In the genomic region with DNA sequence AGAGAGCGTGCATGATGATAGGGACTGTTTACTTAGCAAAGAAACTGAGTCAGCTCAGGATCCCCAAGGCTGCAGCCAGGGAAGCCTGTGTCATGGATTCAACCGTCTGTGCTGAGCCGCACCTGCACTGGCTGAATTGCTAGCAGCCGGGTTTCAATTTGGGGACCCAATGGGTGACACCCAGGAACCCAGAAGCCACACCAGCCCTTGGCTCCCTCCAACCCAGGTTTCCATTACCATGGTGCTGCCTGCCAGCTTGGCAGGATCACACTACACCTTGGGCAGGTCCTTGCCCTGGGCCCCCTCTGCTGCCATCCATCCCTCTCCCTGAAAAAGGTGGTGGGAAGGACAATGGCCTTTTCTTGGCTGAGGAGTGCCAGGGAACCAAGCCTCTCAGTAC, we compare ENCODE assay signal across 20 cellular contexts.
A peak's percentile ranks its signal among the peaks of the same experiment; 100 is the strongest.
DNase-seq lines count a peak whose midpoint lies in the region; ATAC-seq and TF ChIP-seq lines count a peak whose summit lies in the region.
"Had no signal": no experiment of that assay in that cellular context is flagged by ENCODE, and none has a peak within 500 bp of the region (broad histone marks: within the 10 kb centered on the region; RNA-seq: fewer than 3 reads in every experiment).

No MANE protein-coding gene starts in this region.

- H2BK12ac ChIP-seq in neuronal stem cell (ENCODE audit: low read length) = no peak overlapping the region

- H4K91ac ChIP-seq in neuronal stem cell (ENCODE audit: low read depth, low read length, poor library complexity) = no peak overlapping the region

- no peak overlapping the region for H2BK15ac ChIP-seq in neuronal stem cell (ENCODE audit: low read length)

- H3K79me1 ChIP-seq in neuronal stem cell (ENCODE audit: low read depth, low read length) = no peaks in the 10 kb centered on the region

- peaks cover 58% of the 10 kb centered on the region for H3K4me1 ChIP-seq in KMS-11 (ENCODE audit: low read depth, poor library complexity, severe bottlenecking)
- H3K4me1 ChIP-seq in OCI-LY3 (ENCODE audit: low read length) = peaks cover 56% of the 10 kb centered on the region
- peaks cover 0 to 3% of the 10 kb centered on the region in 2 donors for H3K4me1 ChIP-seq in neuronal stem cell (ENCODE audit: control insufficient read depth in 2 of 2, insufficient read depth in 1 of 2, low read depth in 1 of 2, low read length in 2 of 2)
- H3K4me1 ChIP-seq: BE2C, Caco-2 had no signal

- H3K79me2 ChIP-seq in KMS-11 (ENCODE audit: insufficient read depth, low read depth) (no peaks in the 10 kb centered on the region), OCI-LY3 (ENCODE audit: low read length) (peaks cover 28% of the 10 kb centered on the region)

- H3K27ac ChIP-seq in KMS-11 (peak overlapping the region; percentile 36), OCI-LY3 (ENCODE audit: low read length) (peak overlapping the region; percentile 99), neuronal stem cell (replicated peaks; ENCODE audit: low read length) (no peak overlapping the region)
- H3K27ac ChIP-seq: BLaER1 had no signal

- H3K27me3 ChIP-seq in KMS-11 (ENCODE audit: insufficient read depth, low read depth) (no peaks in the 10 kb centered on the region; the same call in 1 of the 2 replicates), OCI-LY3 (ENCODE audit: low read depth, low read length) (no peaks in the 10 kb centered on the region), neuronal stem cell (ENCODE audit: control insufficient read depth in 3 of 3, insufficient read depth in 3 of 3, low read depth in 1 of 3, low read length in 3 of 3) (peaks cover 0 to 73% (median 11%) of the 10 kb centered on the region in 3 experiments)

- peak; percentile 30 for DNase-seq in activated CD8-positive, alpha-beta memory T cell treated with anti-CD3 and anti-CD28 coated beads, Interleukin-2, amount 50 U/mL, for 48 hours
- DNase-seq in activated CD8-positive, alpha-beta memory T cell treated with anti-CD3 and anti-CD28 coated beads, Interleukin-2, amount 50 U/mL, for 4 hours = no peak
- no peak for DNase-seq in neuronal stem cell (ENCODE audit: low spot score)
- DNase-seq in cortex of kidney (lab: John Stamatoyannopoulos, UW) = no peak
- DNase-seq in NCI-H1436 treated with DMSO at 0.1 percent for 48 hours (lab: John Stamatoyannopoulos, UW) = no peak
- DNase-seq: 8988T; ACHN; BE2C; C1 segment of cervical spinal cord; Caco-2; Calu3; CD4-positive, alpha-beta memory T cell; CD4-positive, CD25-positive, alpha-beta regulatory T cell; CD8-positive, alpha-beta memory T cell; DMS79 treated with DMSO at 0.1 percent for 48 hours; GF-D8 had no signal

- no peak overlapping the region for H2BK5ac ChIP-seq in neuronal stem cell (ENCODE audit: low read length)

- no peak overlapping the region for H3K4ac ChIP-seq in neuronal stem cell (ENCODE audit: low read length)

- peak overlapping the region; percentile 23 for H3K18ac ChIP-seq in neuronal stem cell (ENCODE audit: low read length)

- H4K20me1 ChIP-seq in KMS-11 (ENCODE audit: insufficient read depth) (no peaks in the 10 kb centered on the region), OCI-LY3 (ENCODE audit: insufficient read depth, low read length) (no peaks in the 10 kb centered on the region)
- H4K20me1 ChIP-seq: BLaER1 had no signal

- H3K9ac ChIP-seq in KMS-11 = no peak overlapping the region
- H3K9ac ChIP-seq in OCI-LY3 (ENCODE audit: low read length) = peak overlapping the region; percentile 73
- H3K9ac ChIP-seq in neuronal stem cell (ENCODE audit: low read depth, low read length, poor library complexity) = no peak overlapping the region
- H3K9ac ChIP-seq: BLaER1 had no signal

- H3K4me3 ChIP-seq in KMS-11 (IDR thresholded peaks at IDR 0.05; ENCODE audit: insufficient read depth, low read depth, low read length) (no peak overlapping the region), OCI-LY3 (ENCODE audit: low read length) (no peak overlapping the region), neuronal stem cell (ENCODE audit: low read length in 2 of 2) (no peak overlapping the region)
- H3K4me3 ChIP-seq: BLaER1 had no signal

- H3K4me2 ChIP-seq in KMS-11 (peak overlapping the region; percentile 77), OCI-LY3 (ENCODE audit: low read length) (peak overlapping the region; percentile 64), neuronal stem cell (ENCODE audit: insufficient read depth, low read length, poor library complexity, severe bottlenecking) (no peak overlapping the region)
- H3K4me2 ChIP-seq: BLaER1 had no signal

- TF ChIP-seq CTCF in KMS-11 (conservative IDR thresholded peaks at IDR 0.05; ENCODE audit: low read depth, low read length) (no peak), OCI-LY3 (IDR thresholded peaks at IDR 0.05; ENCODE audit: low read depth, low read length) (no peak)

- no peak overlapping the region for H3K14ac ChIP-seq in neuronal stem cell (ENCODE audit: low read length)

- H2BK120ac ChIP-seq in neuronal stem cell (ENCODE audit: low read depth, low read length) = no peak overlapping the region

- no peak overlapping the region for H4K8ac ChIP-seq in neuronal stem cell (ENCODE audit: low read depth, low read length)

- H3K9me3 ChIP-seq in OCI-LY3 (ENCODE audit: insufficient read depth, low read length) = no peaks in the 10 kb centered on the region
- H3K9me3 ChIP-seq in neuronal stem cell (replicated peaks in 1 of 2; ENCODE audit: control insufficient read depth in 2 of 2, insufficient read depth in 1 of 2, low read depth in 1 of 2, low read length in 2 of 2) = no peaks in the 10 kb centered on the region
- H3K9me3 ChIP-seq: BE2C, BLaER1, Caco-2 had no signal

- no peaks in the 10 kb centered on the region for H3K36me3 ChIP-seq in KMS-11 (ENCODE audit: insufficient read depth)
- peaks cover 25% of the 10 kb centered on the region for H3K36me3 ChIP-seq in OCI-LY3 (replicated peaks; ENCODE audit: low read depth, low read length)
- H3K36me3 ChIP-seq in neuronal stem cell (replicated peaks in 1 of 2; ENCODE audit: control insufficient read depth in 2 of 2, insufficient read depth in 2 of 2, low read length in 2 of 2) = peaks cover 0 to 1% of the 10 kb centered on the region in 2 donors
- H3K36me3 ChIP-seq: BE2C, BLaER1 had no signal

- H3K23ac ChIP-seq in neuronal stem cell (ENCODE audit: low read depth, low read length, poor library complexity) = peak overlapping the region; percentile 6

- peak overlapping the region; percentile 46; the same call in 1 of the 2 replicates for H2AFZ ChIP-seq in KMS-11 (ENCODE audit: low read depth)
- H2AFZ ChIP-seq in OCI-LY3 (ENCODE audit: low read depth, low read length) = peak overlapping the region; percentile 29; the same call in 1 of the 2 replicates
- H2AFZ ChIP-seq in neuronal stem cell (ENCODE audit: low read length) = no peak overlapping the region

- ATAC-seq in HG03378 (IDR thresholded peaks at IDR 0.05; ENCODE audit: unreplicated experiment) = no peak

- no CpG with 5 or more reads among the region's 4 CpGs for WGBS in neuronal stem cell (ENCODE audit: extremely low coverage in 2 of 2, insufficient read length in 2 of 2, insufficient replicate concordance in 1 of 2), 2 donors

- H2AK5ac ChIP-seq in neuronal stem cell (ENCODE audit: low read depth, low read length) = no peak overlapping the region
